Comparison of ENCODE assay signal across 8 cellular contexts in the genomic region with DNA sequence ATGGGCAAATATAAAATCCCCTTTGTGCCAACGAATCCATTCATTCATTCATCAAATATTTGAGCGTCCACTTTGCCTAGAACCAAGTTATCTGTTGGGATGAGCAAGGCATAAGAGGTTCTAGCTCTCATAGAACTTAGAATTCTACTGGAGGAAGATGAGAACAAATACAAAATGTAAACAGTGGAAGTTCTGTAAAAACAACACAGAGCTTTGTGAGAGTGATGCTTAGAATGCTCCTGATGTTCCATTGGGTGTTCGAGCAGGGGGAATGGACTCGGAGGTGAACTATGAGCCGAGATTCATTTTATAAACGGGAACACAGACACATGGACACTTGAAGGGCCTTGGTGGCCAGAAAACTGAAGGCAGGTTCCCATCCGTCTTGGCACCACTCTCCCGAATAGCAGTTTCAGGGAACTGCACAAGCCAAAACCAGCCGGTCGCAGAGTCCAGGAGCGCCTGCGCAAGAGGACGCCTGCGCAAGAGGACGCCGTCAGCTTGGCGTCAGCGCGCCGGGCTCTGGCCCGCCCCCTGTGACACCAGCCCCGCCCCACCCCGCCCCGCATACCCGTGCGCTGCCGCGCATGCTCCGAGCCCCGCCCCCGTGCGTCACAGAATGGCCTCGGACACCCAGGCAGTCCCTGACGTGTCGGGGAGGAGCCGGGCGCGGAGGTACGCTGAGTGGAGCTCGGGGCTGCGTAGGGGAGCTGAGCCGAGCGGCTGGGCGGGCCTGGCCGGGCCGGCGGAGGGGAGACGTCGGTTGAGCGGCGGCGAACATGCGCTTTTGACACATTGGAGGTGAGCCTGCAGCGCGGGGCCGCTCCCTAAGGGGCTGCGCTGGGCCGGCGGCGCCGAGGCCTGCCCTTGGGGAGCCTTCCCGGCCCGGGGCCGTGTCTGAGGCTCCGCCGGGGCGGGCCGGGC. TPM values are rescaled to one million over a fixed set of nuclear protein-coding genes. Genes with fewer than 3 reads are reported as not detected.
A peak's percentile ranks its signal among the peaks of the same experiment; 100 is the strongest.
DNase-seq lines count a peak whose midpoint lies in the region; ATAC-seq and TF ChIP-seq lines count a peak whose summit lies in the region.

A gene with protein sequence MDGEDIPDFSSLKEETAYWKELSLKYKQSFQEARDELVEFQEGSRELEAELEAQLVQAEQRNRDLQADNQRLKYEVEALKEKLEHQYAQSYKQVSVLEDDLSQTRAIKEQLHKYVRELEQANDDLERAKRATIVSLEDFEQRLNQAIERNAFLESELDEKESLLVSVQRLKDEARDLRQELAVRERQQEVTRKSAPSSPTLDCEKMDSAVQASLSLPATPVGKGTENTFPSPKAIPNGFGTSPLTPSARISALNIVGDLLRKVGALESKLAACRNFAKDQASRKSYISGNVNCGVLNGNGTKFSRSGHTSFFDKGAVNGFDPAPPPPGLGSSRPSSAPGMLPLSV (plus strand): TSS at position 640 of the 924 bp plus-strand sequence. CDS start 8,388 bp downstream, outside the sequence.

- H3K4me1 ChIP-seq in lung (ENCODE audit: control insufficient read depth in 2 of 2, insufficient read depth in 2 of 2, low read length in 2 of 2), result peaks cover 0 to 4% of the 10 kb centered on the region in 2 donors

- no peaks in the 10 kb centered on the region for H3K9me3 ChIP-seq in lung (ENCODE audit: control insufficient read depth in 2 of 2, insufficient read depth in 1 of 2, low read length in 1 of 2)

- H3K36me3 ChIP-seq in lung (ENCODE audit: control insufficient read depth in 2 of 2, insufficient read depth in 2 of 2, low read length in 2 of 2), result peaks cover 0 to 4% of the 10 kb centered on the region in 2 donors

- peak within 1 kb of the TSS; percentile 85 for H3K4me3 ChIP-seq in lung

- H3K27me3 ChIP-seq in lung (ENCODE audit: control insufficient read depth, insufficient read depth), result no peaks in the 10 kb centered on the region

- peak; percentile 96 for DNase-seq in COLO668 (lab: John Stamatoyannopoulos, UW; ENCODE audit: unreplicated experiment)
- DNase-seq in HT-29 (ENCODE audit: low spot score), result peak; percentile 87
- DNase-seq in NK-92 treated with Interleukin-12 subunit alpha and Interleukin-12 subunit beta, amount 100 ng/mL, for 24 hours (lab: John Stamatoyannopoulos, UW), result peak; percentile 91
- DNase-seq in activated CD8-positive, alpha-beta memory T cell treated with anti-CD3 and anti-CD28 coated beads for 24 hours, result peak; percentile 99
- DNase-seq in effector CD4-positive, alpha-beta T cell, result peak; percentile 100
- peak; percentile 99 for DNase-seq in lung (ENCODE audit: low spot score)
- peak; percentile 98 to 99 (median 99) for DNase-seq in stimulated activated CD4-positive, alpha-beta T cell treated with anti-CD3 and anti-CD28 coated beads, TNF-alpha, amount 100 ng/mL, for 24 hours (ENCODE audit: low read depth in 3 of 3)

- WGBS in lung, 2 donors, result 2 to 3% methylated on average over 57 to 68 of the region's 68 CpGs

- TF ChIP-seq CTCF in lung (IDR thresholded peaks at IDR 0.05; ENCODE audit: control extremely low read depth, extremely low read depth), result no peak

- peak within 1 kb of the TSS; percentile 99 to 100 for H3K27ac ChIP-seq in lung (ENCODE audit: low read depth in 1 of 2, low read length in 1 of 2)

- ATAC-seq in GM21360 (IDR thresholded peaks at IDR 0.05; ENCODE audit: unreplicated experiment) (peak; percentile 92), lung (ENCODE audit: insufficient read depth, low FRiP score) (peak; percentile 95)

RNA-seq across cellular contexts. Expression of the gene that starts here (rescaled TPM):
- 20.1 and 24.6 TPM in 2 replicates for total RNA-seq in HT-29 (2014; rRNA removed; shearing (Covaris generic))
- 100 to 1,000 TPM in 1 of 2 donors, 10 to 100 TPM in 1; 58.5 to 101 TPM for total RNA-seq in lung
- 10 to 100 TPM; 25.2 to 52.4 TPM for polyA plus RNA-seq in lung

Comparison
In these comparisons a context has a peak if more than half of its experiments do, and no peak if none do; other contexts are left out.
1. Peak in every context shown above with its lines: DNase-seq, ATAC-seq, H3K4me3 ChIP-seq and H3K27ac ChIP-seq.